ENCODE assay signal across 8 cellular contexts in the genomic region with DNA sequence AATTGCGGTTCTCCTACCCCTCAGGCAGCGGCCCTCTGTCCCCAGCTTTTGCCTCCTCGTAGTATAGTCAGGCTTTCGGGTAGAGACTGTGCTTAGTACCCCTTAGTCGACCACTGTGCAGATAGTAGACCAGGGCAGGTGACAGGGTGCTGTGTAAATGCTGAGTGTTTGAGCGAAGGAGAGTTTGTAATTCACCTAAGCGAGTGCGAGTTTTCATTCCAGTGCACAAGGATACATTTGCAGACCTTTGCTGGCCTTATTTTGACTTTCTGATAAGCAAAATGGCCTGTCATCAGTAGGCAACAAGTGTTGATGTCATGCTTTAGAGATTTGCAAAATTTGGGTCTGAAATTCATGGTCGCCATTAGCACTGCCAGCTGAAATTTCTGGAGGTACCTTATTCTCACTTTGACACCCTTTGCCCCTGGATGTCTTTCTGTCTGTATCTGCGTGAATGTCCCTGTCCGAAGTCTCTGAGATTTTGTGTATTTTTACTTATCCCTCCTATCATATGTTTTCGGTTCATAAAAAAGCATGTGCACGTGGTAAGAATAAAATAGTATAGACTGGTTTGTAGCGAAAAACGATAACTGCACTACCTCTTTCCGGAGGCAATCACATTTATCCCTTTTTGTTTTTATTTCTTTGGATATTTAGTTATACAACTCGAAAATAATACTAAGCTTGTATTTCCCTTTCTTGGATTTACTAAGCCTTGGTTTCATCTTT. TPM values are rescaled to one million over a fixed set of nuclear protein-coding genes. Genes with fewer than 3 reads are reported as not detected.
DNase-seq lines count a peak whose midpoint lies in the region; TF ChIP-seq lines count a peak whose summit lies in the region.

No MANE protein-coding gene starts in this region.

- peak overlapping the region; percentile 96 for H3K4me3 Mint-ChIP-seq in activated naive CD4-positive, alpha-beta T cell treated with anti-CD3 and anti-CD28 coated beads, Interleukin-2, amount 10 ng/mL, durations not matched to agents 7 days and 5 days
- H3K4me3 Mint-ChIP-seq in osteocyte (ENCODE audit: unreplicated experiment), result peak overlapping the region; percentile 97

- peaks cover 16% of the 10 kb centered on the region for H3K4me1 ChIP-seq in effector memory CD4-positive, alpha-beta T cell (ENCODE audit: control insufficient read depth, insufficient read depth, low read length, poor library complexity, severe bottlenecking)

- H3K4me1 Mint-ChIP-seq in activated naive CD4-positive, alpha-beta T cell treated with anti-CD3 and anti-CD28 coated beads, Interleukin-2, amount 10 ng/mL, durations not matched to agents 7 days and 5 days, result peaks cover 51% of the 10 kb centered on the region
- H3K4me1 Mint-ChIP-seq in osteocyte (ENCODE audit: unreplicated experiment), result peaks cover 40% of the 10 kb centered on the region

- no peaks in the 10 kb centered on the region for H3K36me3 ChIP-seq in effector memory CD4-positive, alpha-beta T cell (ENCODE audit: control insufficient read depth, insufficient read depth, low read length)

- TF ChIP-seq CTCF in osteocyte (IDR thresholded peaks at IDR 0.05), result no peak

- no peaks in the 10 kb centered on the region for H3K9me3 Mint-ChIP-seq in activated naive CD4-positive, alpha-beta T cell treated with anti-CD3 and anti-CD28 coated beads, Interleukin-2, amount 10 ng/mL, durations not matched to agents 7 days and 5 days
- no peaks in the 10 kb centered on the region for H3K9me3 Mint-ChIP-seq in osteocyte (ENCODE audit: unreplicated experiment)

- no peak for DNase-seq in activated naive CD4-positive, alpha-beta T cell treated with anti-CD3 and anti-CD28 coated beads, Interleukin-2, amount 10 ng/mL, durations not matched to agents 7 days and 5 days
- DNase-seq in activated naive CD4-positive, alpha-beta T cell (lab: John Stamatoyannopoulos, UW), result no peak
- DNase-seq in NCI-H2227 treated with DMSO at 0.1 percent for 48 hours (lab: John Stamatoyannopoulos, UW), result peak; percentile 22
- DNase-seq in effector memory CD4-positive, alpha-beta T cell, result no peak
- no peak for DNase-seq in osteocyte (ENCODE audit: extremely low spot score, unreplicated experiment)
- no peak for DNase-seq in stimulated activated CD4-positive, alpha-beta T cell treated with anti-CD3 and anti-CD28 coated beads, Interleukin-4, amount 100 ng/mL, for 4 hours
- DNase-seq in stimulated activated CD4-positive, alpha-beta T cell treated with anti-CD3 and anti-CD28 coated beads, Interleukin-15, amount 100 ng/mL, for 24 hours, result no peak
- no peak for DNase-seq in NCI-H2107 treated with DMSO at 0.1 percent for 48 hours (lab: John Stamatoyannopoulos, UW; ENCODE audit: unreplicated experiment)

- peak overlapping the region; percentile 96 for H3K27ac ChIP-seq in effector memory CD4-positive, alpha-beta T cell (ENCODE audit: insufficient read depth, low read length, poor library complexity, severe bottlenecking)

- no peaks in the 10 kb centered on the region for H3K9me3 ChIP-seq in effector memory CD4-positive, alpha-beta T cell (ENCODE audit: control insufficient read depth, low read length)

- peak overlapping the region; percentile 99 for H3K27ac Mint-ChIP-seq in activated naive CD4-positive, alpha-beta T cell treated with anti-CD3 and anti-CD28 coated beads, Interleukin-2, amount 10 ng/mL, durations not matched to agents 7 days and 5 days
- H3K27ac Mint-ChIP-seq in osteocyte (ENCODE audit: unreplicated experiment), result peak overlapping the region; percentile 92

- H3K36me3 Mint-ChIP-seq in activated naive CD4-positive, alpha-beta T cell treated with anti-CD3 and anti-CD28 coated beads, Interleukin-2, amount 10 ng/mL, durations not matched to agents 7 days and 5 days, result peaks cover 38% of the 10 kb centered on the region
- no peaks in the 10 kb centered on the region for H3K36me3 Mint-ChIP-seq in osteocyte (ENCODE audit: unreplicated experiment)

- no peaks in the 10 kb centered on the region for H3K27me3 Mint-ChIP-seq in activated naive CD4-positive, alpha-beta T cell treated with anti-CD3 and anti-CD28 coated beads, Interleukin-2, amount 10 ng/mL, durations not matched to agents 7 days and 5 days
- no peaks in the 10 kb centered on the region for H3K27me3 Mint-ChIP-seq in osteocyte (ENCODE audit: unreplicated experiment)

- H3K4me3 ChIP-seq in effector memory CD4-positive, alpha-beta T cell (ENCODE audit: insufficient read depth, low read depth, low read length, poor library complexity, severe bottlenecking), result peak overlapping the region; percentile 73

- CTCF ChIA-PET in activated naive CD4-positive, alpha-beta T cell treated with anti-CD3 and anti-CD28 coated beads, Interleukin-2, amount 10 ng/mL, durations not matched to agents 7 days and 5 days (lab: Charles Lee), result interaction anchor here (1.0 to 7.8 kb wide), 13 partner anchors 13 to 329 kb away, joined by 3 to 298 read pairs (median 9); partner anchors contain the start of gene PHAX

- H3K27me3 ChIP-seq in effector memory CD4-positive, alpha-beta T cell (replicated peaks; ENCODE audit: control insufficient read depth, insufficient read depth, low read length, poor library complexity, severe bottlenecking), result no peaks in the 10 kb centered on the region

RNA-seq across cellular contexts. Expression of gene LMNB1, which starts 1.9 kb away (rescaled TPM):
- total RNA-seq in osteocyte, result 20.6 and 22.3 TPM in 2 replicates
